1 cellular context compared by ENCODE assay signal in the genomic region with DNA sequence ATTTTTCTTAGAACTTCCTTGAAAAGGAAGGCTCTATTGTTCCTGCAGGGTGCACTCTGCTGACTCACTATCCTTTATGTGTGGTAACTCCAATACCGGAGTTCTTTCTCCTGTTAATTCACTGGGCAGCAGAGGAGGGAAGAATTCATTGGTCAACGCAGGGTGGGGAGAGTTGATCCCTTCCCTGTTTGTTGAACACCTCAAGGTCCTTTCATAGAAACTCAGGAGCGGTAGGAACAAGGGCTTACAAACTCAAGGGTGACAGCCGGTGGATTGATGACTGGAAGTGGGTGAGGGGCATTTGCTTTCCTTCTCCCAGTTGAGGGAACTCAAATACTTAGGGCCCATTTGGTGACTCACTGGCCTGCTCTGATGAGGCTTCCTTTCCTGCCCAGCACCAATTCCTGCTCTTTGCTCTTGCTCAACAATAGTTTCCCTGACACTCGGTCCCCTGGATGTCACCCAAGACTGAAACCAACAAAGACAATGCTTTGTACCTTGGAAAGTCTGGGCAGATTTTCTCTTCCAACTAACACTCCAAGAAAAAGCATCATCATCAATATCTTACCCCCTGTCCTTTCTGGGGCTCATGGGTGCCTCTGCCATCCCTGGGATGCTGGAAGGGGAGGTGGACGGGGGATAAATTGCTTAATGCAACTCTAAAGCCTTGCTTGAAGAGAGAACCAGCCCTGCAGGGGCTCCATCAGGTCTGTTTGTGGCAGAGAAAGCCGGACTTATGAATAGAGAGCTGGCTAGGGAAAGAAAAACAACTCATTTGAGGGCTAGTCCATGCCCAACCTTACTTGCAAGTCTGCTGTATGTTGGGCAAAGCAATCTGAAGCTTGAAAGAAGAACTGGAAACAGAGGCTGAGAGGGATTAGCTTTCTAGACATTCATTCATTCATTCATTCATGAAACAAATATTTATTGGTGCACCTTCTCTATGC.
TF ChIP-seq lines count a peak whose summit lies in the region.

No MANE protein-coding gene starts in this region.

TF ChIP-seq in H1, 55 proteins besides CTCF, POLR2A, EP300 and RAD21:
- TF ChIP-seq SP1 (IDR thresholded peaks at IDR 0.05; ENCODE audit: low read depth, low read length) = no peak
- TF ChIP-seq YY1 (IDR thresholded peaks at IDR 0.05; ENCODE audit: low read depth, low read length) = 0 out of 2 replicates have a peak, but pooled peaks have one; percentile 23
